Comparison of ENCODE assay signal across 8 cellular contexts in genomic region chr16:81730090-81731051, GRCh38. TPM values are rescaled to one million over a fixed set of nuclear protein-coding genes. Genes with fewer than 3 reads are reported as not detected.
DNase-seq lines count a peak whose midpoint lies in the region; ATAC-seq and TF ChIP-seq lines count a peak whose summit lies in the region.

No MANE protein-coding gene starts in this region.

- H2AFZ ChIP-seq in OCI-LY7 (ENCODE audit: low read length) = peak overlapping the region; percentile 97

- H3K36me3 Mint-ChIP-seq in CD14-positive monocyte (no peaks in the 10 kb centered on the region), nephron (ENCODE audit: low read depth) (no peaks in the 10 kb centered on the region)

- peak; percentile 77 for TF ChIP-seq CTCF in CD14-positive monocyte (IDR thresholded peaks at IDR 0.05)
- TF ChIP-seq CTCF in OCI-LY7 (conservative IDR thresholded peaks at IDR 0.05; ENCODE audit: low read length) = peak; percentile 80
- peak; percentile 59 for TF ChIP-seq CTCF in fibroblast of villous mesenchyme (IDR thresholded peaks at IDR 0.05; ENCODE audit: insufficient read depth, low read depth, low read length)
- TF ChIP-seq CTCF in nephron (IDR thresholded peaks at IDR 0.05; ENCODE audit: unreplicated experiment in 3 of 3) = peak; percentile 65 to 67 (median 65)

- intact Hi-C loops in CD14-positive monocyte (cut with micrococcal nuclease) (loop anchor here (10.0 kb wide), 4 partner anchors 106 to 696 kb away; partner anchors contain the start of genes ATMIN (in 1 of the 2) and GCSH (in 1 of the 2)), OCI-LY7 (cut with micrococcal nuclease; ENCODE audit: unreplicated experiment) (loop anchor here (10.0 kb wide), 1 partner anchor 726 kb away; the partner anchor contains the start of genes CENPN and CMC2)

- H3K27ac ChIP-seq in OCI-LY7 (ENCODE audit: low read depth, low read length, poor library complexity, severe bottlenecking) = peak overlapping the region; percentile 53
- H3K27ac ChIP-seq in stomach smooth muscle (ENCODE audit: low read length) = peak overlapping the region; percentile 76

- H3K9me2 ChIP-seq in OCI-LY7 (ENCODE audit: insufficient read depth, low read length) = no peaks in the 10 kb centered on the region

- POLR2A ChIA-PET in OCI-LY7 (lab: Charles Lee) = interaction anchor here (1.0 to 1.5 kb wide), 5 partner anchors 10 to 421 kb away, joined by 3 to 6 read pairs (median 4); partner anchors contain the start of gene GAN

- H3K27me3 Mint-ChIP-seq in CD14-positive monocyte (ENCODE audit: low read depth in 3 of 3) (peaks cover 3 to 25% (median 15%) of the 10 kb centered on the region in 3 donors), nephron (ENCODE audit: low read depth) (peaks cover 9% of the 10 kb centered on the region)

- H3K36me3 ChIP-seq in OCI-LY7 (ENCODE audit: insufficient read depth, low read length) (no peaks in the 10 kb centered on the region), stomach smooth muscle (ENCODE audit: control insufficient read depth in 2 of 2, insufficient read depth in 2 of 2, low read length in 2 of 2) (no peaks in the 10 kb centered on the region)

- H3K9me3 Mint-ChIP-seq in CD14-positive monocyte (peaks cover 3 to 6% (median 4%) of the 10 kb centered on the region in 7 donors), nephron (no peaks in the 10 kb centered on the region)

- no TSS peak for BruUV-seq in OCI-LY7 (replicated peaks; lab: Mats Ljungman, UMichigan)

- H3K4me3 Mint-ChIP-seq in CD14-positive monocyte (peak overlapping the region; percentile 72 to 85), nephron (peak overlapping the region; percentile 78 to 86 (median 82))

- peak overlapping the region in 4 of 7 donors; percentile 42 to 78 (median 74) for H3K27ac Mint-ChIP-seq in CD14-positive monocyte
- peak overlapping the region; percentile 92 to 97 (median 94) for H3K27ac Mint-ChIP-seq in nephron

- peak overlapping the region; percentile 72 for H3K4me2 ChIP-seq in OCI-LY7 (ENCODE audit: low read length)

- no peaks in the 10 kb centered on the region for H3K27me3 ChIP-seq in stomach smooth muscle (ENCODE audit: control insufficient read depth in 1 of 2, insufficient read depth in 2 of 2, low read length in 2 of 2)

- H3K4me3 ChIP-seq in OCI-LY7 (ENCODE audit: low read depth, low read length, poor library complexity, severe bottlenecking) (peak overlapping the region; percentile 57), fibroblast of villous mesenchyme (ENCODE audit: low read depth, low read length) (peak overlapping the region; percentile 43), stomach smooth muscle (ENCODE audit: low read length in 2 of 2) (peak overlapping the region; percentile 55 to 71)

- no peaks in the 10 kb centered on the region for H4K20me1 ChIP-seq in OCI-LY7 (ENCODE audit: insufficient read depth, low read length)

- H3K4me1 ChIP-seq in OCI-LY7 (ENCODE audit: insufficient read depth, low read length, poor library complexity, severe bottlenecking) = peaks cover 45% of the 10 kb centered on the region
- peaks cover 11% of the 10 kb centered on the region for H3K4me1 ChIP-seq in stomach smooth muscle (ENCODE audit: control insufficient read depth, insufficient read depth, low read length)

- DNase-seq in CD14-positive monocyte (ENCODE audit: low spot score) (peak; percentile 59), HT-29 (ENCODE audit: low spot score) (peak; percentile 65), OCI-LY7 (ENCODE audit: low spot score) (peak; percentile 69), fibroblast of villous mesenchyme (ENCODE audit: low read depth) (peak; percentile 81)
- peak; percentile 62 for DNase-seq in activated effector memory CD4-positive, alpha-beta T cell treated with Interleukin-2 at 50 U/mL for 16 hours

- CTCF ChIA-PET in OCI-LY7 (lab: Charles Lee; ENCODE audit: unreplicated experiment) = interaction anchor here (0.7 to 1.3 kb wide), 5 partner anchors 8 to 44 kb away, joined by 3 to 5 read pairs (median 4); no protein-coding TSS in a partner anchor

- H3K4me1 Mint-ChIP-seq in CD14-positive monocyte = peaks cover 17% of the 10 kb centered on the region
- H3K4me1 Mint-ChIP-seq in nephron = peaks cover 18% of the 10 kb centered on the region

- no peaks in the 10 kb centered on the region for H3K9me3 ChIP-seq in OCI-LY7 (ENCODE audit: low read length)
- no peaks in the 10 kb centered on the region for H3K9me3 ChIP-seq in stomach smooth muscle (ENCODE audit: control insufficient read depth in 2 of 2, low read length in 2 of 2)

- ATAC-seq in GM19452 (IDR thresholded peaks at IDR 0.05; ENCODE audit: unreplicated experiment) = peak; percentile 80

- peak overlapping the region; percentile 55 to 64 for H3K9ac ChIP-seq in stomach smooth muscle (ENCODE audit: low read length in 2 of 2)

- no peaks in the 10 kb centered on the region for H3K79me2 ChIP-seq in OCI-LY7 (ENCODE audit: insufficient read depth, low read depth, low read length)

RNA-seq across cellular contexts. Expression of gene PLCG2, which starts 48.7 kb away (rescaled TPM):
- polyA plus RNA-seq in CD14-positive monocyte = 10 to 100 TPM; 19.5 to 35.5 TPM
- 1.6 and 3.0 TPM in 2 replicates for total RNA-seq in HT-29 (2014; rRNA removed; shearing (Covaris generic))
- 196 and 198 TPM in 2 replicates for total RNA-seq in OCI-LY7 (2014; rRNA removed; shearing (Covaris generic))
- 464 and 485 TPM in 2 replicates for total RNA-seq in OCI-LY7 (2022)
- total RNA-seq in fibroblast of villous mesenchyme = 0.43 and 0.64 TPM in 2 replicates

Comparison
In these comparisons a context has a peak if more than half of its experiments do, and no peak if none do; other contexts are left out.
1. Peak in every context shown above with its lines: DNase-seq, ATAC-seq, H3K4me3 ChIP-seq and H3K27ac ChIP-seq.
2. RNA of gene PLCG2, which starts 48.7 kb away (total RNA-seq): 196 to 485 TPM in OCI-LY7; 1.6 to 3.0 TPM in HT-29 and 0.43 to 0.64 TPM in fibroblast of villous mesenchyme; every median in the first group is over 10 times any median in the second.